22 cellular contexts compared by ENCODE assay signal in genomic region chr3:21893250-21893649, GRCh38.
DNase-seq lines count a peak whose midpoint lies in the region; ATAC-seq and TF ChIP-seq lines count a peak whose summit lies in the region.
"Had no signal": no experiment of that assay in that cellular context is flagged by ENCODE, and none has a peak within 500 bp of the region (broad histone marks: within the 10 kb centered on the region; RNA-seq: fewer than 3 reads in every experiment).

No MANE protein-coding gene starts in this region.

- TF ChIP-seq CTCF in foreskin fibroblast (IDR thresholded peaks at IDR 0.05; ENCODE audit: low read depth, low read length) = no peak

- DNase-seq in Right ventricle myocardium superior = no peak
- no peak for DNase-seq in right cardiac atrium
- peak; percentile 34 for DNase-seq in astrocyte of the hippocampus (ENCODE audit: low read depth, low spot score)
- peak; percentile 30 to 70 for DNase-seq in foreskin fibroblast
- no peak for DNase-seq in T-helper 17 cell
- DNase-seq in CD4-positive, alpha-beta memory T cell = no peak
- DNase-seq: activated CD4-positive, alpha-beta T cell treated with anti-CD3 and anti-CD28 coated beads for 48 hours; adrenal gland; C1 segment of cervical spinal cord; endodermal cell; gastrocnemius medialis; nephron progenitor cell; small intestine; stimulated activated CD4-positive, alpha-beta T cell treated with anti-CD3 and anti-CD28 coated beads, Interleukin-4, amount 100 ng/mL, for 1 hour; stomach; upper lobe of left lung had no signal

- H3K4me1 Mint-ChIP-seq in T-helper 17 cell = no peaks in the 10 kb centered on the region
- no peaks in the 10 kb centered on the region for H3K4me1 Mint-ChIP-seq in CD4-positive, alpha-beta memory T cell
- H3K4me1 Mint-ChIP-seq: nephron progenitor cell had no signal

- no peak overlapping the region for H3K4me3 Mint-ChIP-seq in T-helper 17 cell
- H3K4me3 Mint-ChIP-seq in CD4-positive, alpha-beta memory T cell = no peak overlapping the region
- H3K4me3 Mint-ChIP-seq: endodermal cell, nephron progenitor cell had no signal

- ATAC-seq in Right ventricle myocardium superior (ENCODE audit: poor library complexity) (peak; percentile 36), right cardiac atrium (no peak), T-helper 17 cell (no peak), GM21447 (IDR thresholded peaks at IDR 0.05; ENCODE audit: unreplicated experiment) (no peak), GM19455 (IDR thresholded peaks at IDR 0.05; ENCODE audit: unreplicated experiment) (no peak)
- ATAC-seq: A549, gastrocnemius medialis, HCT116, HepG2 had no signal

- no peaks in the 10 kb centered on the region for H3K27me3 Mint-ChIP-seq in T-helper 17 cell
- no peaks in the 10 kb centered on the region for H3K27me3 Mint-ChIP-seq in CD4-positive, alpha-beta memory T cell

- peaks cover 0 to 11% (median 4%) of the 10 kb centered on the region in 8 donors for H3K9me3 Mint-ChIP-seq in CD4-positive, alpha-beta memory T cell
- H3K9me3 Mint-ChIP-seq: endodermal cell, nephron progenitor cell had no signal

- H3K4me3 ChIP-seq in right cardiac atrium (ENCODE audit: low read length) = no peak overlapping the region
- H3K4me3 ChIP-seq in foreskin fibroblast (ENCODE audit: low read depth in 1 of 2, low read length in 2 of 2) = no peak overlapping the region
- H3K4me3 ChIP-seq in CD4-positive, alpha-beta memory T cell (ENCODE audit: low read length in 2 of 2) = no peak overlapping the region
- H3K4me3 ChIP-seq: A549, adrenal gland, gastrocnemius medialis, SK-N-MC, stomach, upper lobe of left lung had no signal

- POLR2A ChIA-PET in CD4-positive, alpha-beta memory T cell (lab: Charles Lee; ENCODE audit: partially characterized antibody) = no interaction called here

- no peaks in the 10 kb centered on the region for H3K27me3 ChIP-seq in right cardiac atrium (ENCODE audit: control insufficient read depth, insufficient read depth)
- no peaks in the 10 kb centered on the region for H3K27me3 ChIP-seq in CD4-positive, alpha-beta memory T cell (ENCODE audit: insufficient read depth, low read length)
- H3K27me3 ChIP-seq: adrenal gland, gastrocnemius medialis, stomach, upper lobe of left lung had no signal

- CTCF ChIA-PET in CD4-positive, alpha-beta memory T cell (lab: Charles Lee; ENCODE audit: partially characterized antibody) = interaction anchor here (0.6 kb wide), 1 partner anchor 11 kb away, joined by 4 read pairs; no protein-coding TSS in a partner anchor

- H3K27ac ChIP-seq in right cardiac atrium (ENCODE audit: low read length) = no peak overlapping the region
- no peak overlapping the region for H3K27ac ChIP-seq in CD4-positive, alpha-beta memory T cell (ENCODE audit: low read depth, low read length)
- H3K27ac ChIP-seq: A549, adrenal gland, gastrocnemius medialis, SK-N-MC, stomach, upper lobe of left lung had no signal

- H3K9me3 ChIP-seq in right cardiac atrium (ENCODE audit: control insufficient read depth, low read length) = no peaks in the 10 kb centered on the region
- H3K9me3 ChIP-seq in T-helper 17 cell (ENCODE audit: control insufficient read depth, low read length, poor library complexity, severe bottlenecking) = no peaks in the 10 kb centered on the region
- H3K9me3 ChIP-seq in CD4-positive, alpha-beta memory T cell (ENCODE audit: control insufficient read depth in 1 of 2, low read length in 2 of 2) = peaks cover 0 to 3% of the 10 kb centered on the region in 2 donors
- H3K9me3 ChIP-seq: A549, gastrocnemius medialis, stomach, upper lobe of left lung had no signal

- WGBS in right cardiac atrium = 48% methylated on average over 2 of the region's 2 CpGs

- H3K36me3 Mint-ChIP-seq in T-helper 17 cell (ENCODE audit: low read depth) = no peaks in the 10 kb centered on the region
- H3K36me3 Mint-ChIP-seq in CD4-positive, alpha-beta memory T cell = no peaks in the 10 kb centered on the region

- no peaks in the 10 kb centered on the region for H3K36me3 ChIP-seq in CD4-positive, alpha-beta memory T cell (ENCODE audit: insufficient read depth, low read length)
- H3K36me3 ChIP-seq: adrenal gland, gastrocnemius medialis, stomach, upper lobe of left lung had no signal

- H3K27ac Mint-ChIP-seq in T-helper 17 cell = no peak overlapping the region
- no peak overlapping the region for H3K27ac Mint-ChIP-seq in CD4-positive, alpha-beta memory T cell
- H3K27ac Mint-ChIP-seq: endodermal cell, nephron progenitor cell had no signal

- intact Hi-C loops in Right ventricle myocardium superior (cut with DNase I) (loop anchor here (5.0 kb wide), 1 partner anchor 141 kb away; the partner anchor contains the start of gene ZNF385D), right cardiac atrium (cut with DNase I) (loop anchor here in 3 of 4 donors (5.0 to 10.0 kb wide), 2 partner anchors 138 to 141 kb away; partner anchors contain the start of gene ZNF385D (in 3 of the 3))
- intact Hi-C loops in CD4-positive, alpha-beta memory T cell (cut with micrococcal nuclease) = no loop called here

- H3K4me1 ChIP-seq in right cardiac atrium (ENCODE audit: control insufficient read depth, insufficient read depth, low read length) = no peaks in the 10 kb centered on the region
- H3K4me1 ChIP-seq in CD4-positive, alpha-beta memory T cell (ENCODE audit: insufficient read depth, low read length) = no peaks in the 10 kb centered on the region
- H3K4me1 ChIP-seq: A549, adrenal gland, stomach, upper lobe of left lung had no signal

Comparison
In these comparisons a context has a peak if more than half of its experiments do, and no peak if none do; other contexts are left out.
1. DNase-seq: peak in astrocyte of the hippocampus (single experiment) and foreskin fibroblast (2 of 2); none in Right ventricle myocardium superior (single experiment), right cardiac atrium (0 of 3), T-helper 17 cell (0 of 3) and CD4-positive, alpha-beta memory T cell (0 of 5).